In genomic region chr14:68938515-68939423, GRCh38 we compare ENCODE assay signal across 9 cellular contexts. TPM values are rescaled to one million over a fixed set of nuclear protein-coding genes. Genes with fewer than 3 reads are reported as not detected.
A peak's percentile ranks its signal among the peaks of the same experiment; 100 is the strongest.
DNase-seq lines count a peak whose midpoint lies in the region; ATAC-seq, FAIRE-seq and TF ChIP-seq lines count a peak whose summit lies in the region.
"Had no signal": no experiment of that assay in that cellular context is flagged by ENCODE, and none has a peak within 500 bp of the region (broad histone marks: within the 10 kb centered on the region; RNA-seq: fewer than 3 reads in every experiment).

No MANE protein-coding gene starts in this region.

- H3K36me3 Mint-ChIP-seq in MCF 10A (ENCODE audit: insufficient read depth, unreplicated experiment) = peaks cover 9% of the 10 kb centered on the region

- peak overlapping the region; percentile 80 for H3K4me2 ChIP-seq in HepG2 (ENCODE audit: low read depth, low read length)

- TF ChIP-seq POLR2A in HepG2 (IDR thresholded peaks at IDR 0.05; ENCODE audit: insufficient read depth in 1 of 2, low read depth in 2 of 2, low read length in 2 of 2) (peak in 1 of 2 experiments; percentile 48; a peak in 1 of 4 replicates), thyroid gland (IDR thresholded peaks at IDR 0.05) (no peak), GM12891 (IDR thresholded peaks at IDR 0.05; ENCODE audit: low read depth, low read length) (no peak)

- peaks cover 48% of the 10 kb centered on the region for H3K4me1 Mint-ChIP-seq in MCF 10A (ENCODE audit: insufficient read depth, unreplicated experiment)

- H3K27me3 Mint-ChIP-seq in MCF 10A (ENCODE audit: insufficient read depth, unreplicated experiment) = no peaks in the 10 kb centered on the region

- H3K4me3 ChIP-seq in HepG2 (replicated peaks in 1 of 3; ENCODE audit: insufficient read depth in 1 of 3, low read depth in 2 of 3, low read length in 3 of 3) = peak overlapping the region; percentile 16 to 64 (median 20)
- H3K4me3 ChIP-seq in thyroid gland (replicated peaks in 1 of 3) = no peak overlapping the region
- H3K4me3 ChIP-seq in SJCRH30 = no peak overlapping the region

- ATAC-seq in HepG2 (peak; percentile 86), GM18907 (IDR thresholded peaks at IDR 0.05; ENCODE audit: unreplicated experiment) (no peak)

- no peak for TF ChIP-seq RAD21 in HepG2 (CRISPR knock-in tag; IDR thresholded peaks at IDR 0.05)

- H3K9me3 ChIP-seq in HepG2 (ENCODE audit: low read length) (no peaks in the 10 kb centered on the region), thyroid gland (no peaks in the 10 kb centered on the region), SJCRH30 (replicated peaks) (no peaks in the 10 kb centered on the region)

- peak; percentile 100 for FAIRE-seq in HepG2 (lab: Jason Lieb, UNC)
- FAIRE-seq in GM12891 (lab: Jason Lieb, UNC) = no peak
- FAIRE-seq: A204.1 had no signal

- H3K36me3 ChIP-seq in HepG2 (replicated peaks in 1 of 2; ENCODE audit: control insufficient read depth in 1 of 2, insufficient read depth in 2 of 2, low read length in 2 of 2) (peaks cover 18 to 24% of the 10 kb centered on the region in 2 experiments; a peak in 4 of 5 replicates), thyroid gland (no peaks in the 10 kb centered on the region), SJCRH30 (peaks cover 5% of the 10 kb centered on the region)

- H3K27me3 ChIP-seq in HepG2 (ENCODE audit: control insufficient read depth in 1 of 2, insufficient read depth in 2 of 2, low read length in 2 of 2) (no peaks in the 10 kb centered on the region), thyroid gland (no peaks in the 10 kb centered on the region), SJCRH30 (no peaks in the 10 kb centered on the region)

- BruUV-seq in MCF 10A (replicated peaks; lab: Mats Ljungman, UMichigan) = no TSS peak
- BruUV-seq in HepG2 (replicated peaks; lab: Mats Ljungman, UMichigan) = TSS peak; percentile 92

- no peaks in the 10 kb centered on the region for H3K9me3 Mint-ChIP-seq in MCF 10A (ENCODE audit: unreplicated experiment)

- H3K4me1 ChIP-seq in HepG2 (ENCODE audit: insufficient read depth, low read length) (peaks cover 80% of the 10 kb centered on the region), thyroid gland (peaks cover 25 to 57% of the 10 kb centered on the region in 2 donors), SJCRH30 (peaks cover 47% of the 10 kb centered on the region)

- no peak overlapping the region for H2AFZ ChIP-seq in HepG2 (ENCODE audit: low read length)

- TF ChIP-seq EP300 in HepG2 (IDR thresholded peaks at IDR 0.05; ENCODE audit: low read depth in 2 of 2, low read length in 2 of 2) (peak in 1 of 2 experiments; percentile 77; a peak in 2 of 4 replicates), HepG2 (CRISPR knock-in tag; IDR thresholded peaks at IDR 0.05; ENCODE audit: borderline replicate concordance) (no peak; the same call in 1 of the 2 replicates)

- WGBS in HepG2 (ENCODE audit: low lambda C conversion rate) = 2% methylated on average over 7 of the region's 8 CpGs
- WGBS in thyroid gland, 2 donors = 60 to 65% methylated on average over 7 to 8 of the region's 8 CpGs

- peaks cover 23% of the 10 kb centered on the region; the same call in 1 of the 2 replicates for H4K20me1 ChIP-seq in HepG2 (ENCODE audit: insufficient read depth, low read length)

- H3K9ac ChIP-seq in HepG2 (ENCODE audit: insufficient read depth, low read depth, low read length) = peak overlapping the region; percentile 62

- peak overlapping the region; percentile 88 for H3K27ac Mint-ChIP-seq in MCF 10A (ENCODE audit: low read depth, unreplicated experiment)

- POLR2A ChIA-PET in MCF 10A (lab: Yijun Ruan, JAX) = interaction anchor here (1.0 to 5.3 kb wide), 8 partner anchors 9 to 41 kb away, joined by 3 to 40 read pairs (median 8); partner anchors contain the start of gene ACTN1
- POLR2A ChIA-PET in HepG2 (lab: Yijun Ruan, JAX) = interaction anchor here (1.0 to 3.2 kb wide), 9 partner anchors 14 to 50 kb away, joined by 3 to 31 read pairs (median 9); partner anchors contain the start of gene ACTN1

- in situ Hi-C loops in HepG2 (cut with HindIII; ENCODE audit: extremely low pct_ligation_motif_present, low pct_unique_long_range_greater_than_20kb) = no loop called here

- intact Hi-C loops in MCF 10A (cut with micrococcal nuclease) = no loop called here
- intact Hi-C loops in HepG2 (cut with micrococcal nuclease; ENCODE audit: unreplicated experiment) = loop anchor here (1.0 kb wide), 2 partner anchors 27 to 41 kb away; partner anchors contain the start of gene ACTN1
- intact Hi-C loops in thyroid gland (cut with DNase I) = no loop called here

- H3K79me2 ChIP-seq in HepG2 (ENCODE audit: insufficient read depth, low read length) = peaks cover 91% of the 10 kb centered on the region

- no peak for TF ChIP-seq CTCF in MCF 10A (IDR thresholded peaks at IDR 0.05; ENCODE audit: unreplicated experiment)
- TF ChIP-seq CTCF in HepG2 (CRISPR knock-in tag; IDR thresholded peaks at IDR 0.05) = no peak
- TF ChIP-seq CTCF in thyroid gland (IDR thresholded peaks at IDR 0.05) = no peak

- CTCF ChIA-PET in MCF 10A (lab: Yijun Ruan, JAX) (interaction anchor here (0.7 to 7.2 kb wide), 13 partner anchors 10 to 174 kb away, joined by 3 to 53 read pairs (median 3); no protein-coding TSS in a partner anchor), HepG2 (lab: Yijun Ruan, JAX; ENCODE audit: low intra/inter-chr PET ratio, low total read pairs) (interaction anchor here (1.2 kb wide), 1 partner anchor 40 kb away, joined by 3 read pairs; the partner anchor contains the start of gene ACTN1)

- H3K27ac ChIP-seq in HepG2 (ENCODE audit: extremely low read length, insufficient read depth, low read length) (peak overlapping the region; percentile 78), thyroid gland (peak overlapping the region; percentile 7 to 74 (median 70)), SJCRH30 (no peak overlapping the region)

- no peak overlapping the region for H3K4me3 Mint-ChIP-seq in MCF 10A (ENCODE audit: unreplicated experiment)

- peak; percentile 9 for DNase-seq in NCI-H510A treated with DMSO at 0.1 percent for 48 hours (lab: John Stamatoyannopoulos, UW)
- DNase-seq in NCI-H510A (lab: John Stamatoyannopoulos, UW) = no peak
- no peak for DNase-seq in MCF 10A (ENCODE audit: unreplicated experiment)
- DNase-seq in HepG2 (ENCODE audit: low spot score) = peak; percentile 96
- peak in 1 of 2 donors; percentile 22 for DNase-seq in thyroid gland
- DNase-seq in SJCRH30 = no peak
- DNase-seq in GM12891 (ENCODE audit: insufficient read length, low spot score) = no peak

TF ChIP-seq in HepG2, 621 proteins besides CTCF, POLR2A, EP300 and RAD21 (continues in another document):
- TF ChIP-seq, protein P1, sequence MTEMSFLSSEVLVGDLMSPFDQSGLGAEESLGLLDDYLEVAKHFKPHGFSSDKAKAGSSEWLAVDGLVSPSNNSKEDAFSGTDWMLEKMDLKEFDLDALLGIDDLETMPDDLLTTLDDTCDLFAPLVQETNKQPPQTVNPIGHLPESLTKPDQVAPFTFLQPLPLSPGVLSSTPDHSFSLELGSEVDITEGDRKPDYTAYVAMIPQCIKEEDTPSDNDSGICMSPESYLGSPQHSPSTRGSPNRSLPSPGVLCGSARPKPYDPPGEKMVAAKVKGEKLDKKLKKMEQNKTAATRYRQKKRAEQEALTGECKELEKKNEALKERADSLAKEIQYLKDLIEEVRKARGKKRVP (CRISPR knock-in tag; IDR thresholded peaks at IDR 0.05) = peak in 1 of 2 experiments; percentile 60; a peak in 1 of 4 replicates
- TF ChIP-seq MTF1 (CRISPR knock-in tag; IDR thresholded peaks at IDR 0.05) (no peak), KDM6A (CRISPR knock-in tag; IDR thresholded peaks at IDR 0.05; ENCODE audit: low read depth) (peak; percentile 68; the same call in 1 of the 2 replicates), ZNF430 (CRISPR knock-in tag; IDR thresholded peaks at IDR 0.05) (peak; percentile 41; the same call in 1 of the 2 replicates)

TF ChIP-seq in GM12891, 5 proteins besides CTCF, POLR2A, EP300 and RAD21:
- TF ChIP-seq PAX5 (IDR thresholded peaks at IDR 0.05; ENCODE audit: insufficient read depth, low read length, severe bottlenecking) (no peak), SPI1 (IDR thresholded peaks at IDR 0.05; ENCODE audit: low read depth, low read length) (no peak), POLR2AphosphoS5 (IDR thresholded peaks at IDR 0.05; ENCODE audit: low read depth, low read length) (no peak), TAF1 (IDR thresholded peaks at IDR 0.05; ENCODE audit: low read depth, low read length) (no peak)
TF ChIP-seq in GM12891: peak in this region for 0.

RNA-seq across cellular contexts. Expression of gene ACTN1, which starts 40.3 kb away (rescaled TPM):
- total RNA-seq in MCF 10A (2022) (239 and 312 TPM in 2 replicates), HepG2 (2016; rRNA removed; fragmentation: Illumina TruSeq; extraction: Trizol) (58.6 and 62.4 TPM in 2 replicates), thyroid gland (10 to 100 TPM; 48.1 to 90.4 (median 64.8) TPM)
- total RNA-seq in HepG2 (2016; cell fraction: cytosol; rRNA removed; fragmentation: Illumina TruSeq; extraction: Trizol; ENCODE audit: low read depth) = 9.6 and 10.7 TPM in 2 replicates
- 55.0 and 63.6 TPM in 2 replicates for total RNA-seq in HepG2 (2016; cell fraction: insoluble cytoplasmic fraction; rRNA removed; fragmentation: Illumina TruSeq; extraction: Trizol)
- 25.2 and 28.3 TPM in 2 replicates for total RNA-seq in HepG2 (2016; cell fraction: membrane; rRNA removed; fragmentation: Illumina TruSeq; extraction: Trizol)
- 62.9 and 75.6 TPM in 2 replicates for total RNA-seq in HepG2 (2016; cell fraction: nucleus; rRNA removed; fragmentation: Illumina TruSeq; extraction: Trizol)
- 152 and 162 TPM in 2 replicates for polyA plus RNA-seq in HepG2 (2011; rRNA removed)
- 97.7 and 136 TPM in 2 replicates for polyA plus RNA-seq in HepG2 (2011; cell fraction: cytosol; rRNA removed)
- 162 and 195 TPM in 2 replicates for polyA plus RNA-seq in HepG2 (2011; cell fraction: nucleus; rRNA removed)
- polyA plus RNA-seq in HepG2 (2012) = 109 and 118 TPM in 2 replicates
- 8.0 and 10.4 TPM in 2 replicates for polyA plus RNA-seq in HepG2 (2016; cell fraction: cytosol; fragmentation: Illumina TruSeq; extraction: Trizol; ENCODE audit: low read depth)
- polyA plus RNA-seq in HepG2 (2016; cell fraction: insoluble cytoplasmic fraction; fragmentation: Illumina TruSeq; extraction: Trizol; ENCODE audit: low read depth) = 67.9 and 88.1 TPM in 2 replicates
- polyA plus RNA-seq in HepG2 (2016; cell fraction: membrane; fragmentation: Illumina TruSeq; extraction: Trizol; ENCODE audit: low read depth) = 15.3 and 18.8 TPM in 2 replicates
- polyA plus RNA-seq in HepG2 (2016; cell fraction: nucleus; fragmentation: Illumina TruSeq; extraction: Trizol; ENCODE audit: insufficient read depth, low read depth) = 91.6 and 93.8 TPM in 2 replicates
- polyA minus RNA-seq in HepG2 (2011; rRNA and poly(A)+ RNA removed; ENCODE audit: low replicate concordance) = 144 and 214 TPM in 2 replicates
- polyA minus RNA-seq in HepG2 (2011; cell fraction: cytosol; rRNA and poly(A)+ RNA removed) = 167 and 168 TPM in 2 replicates
- polyA minus RNA-seq in HepG2 (2011; cell fraction: nucleus; rRNA and poly(A)+ RNA removed) = 119 and 126 TPM in 2 replicates
- total RNA-seq in SJCRH30 (2014; rRNA removed; shearing (Covaris generic)) = 101 and 104 TPM in 2 replicates
- polyA plus RNA-seq in GM12891 (2012; ENCODE audit: low read depth, missing spikeins) = 1.3 TPM

Comparison
In these comparisons a context has a peak if more than half of its experiments do, and no peak if none do; other contexts are left out.
1. DNase-seq: peak in NCI-H510A treated with DMSO at 0.1 percent for 48 hours (single experiment) and HepG2 (single experiment); none in NCI-H510A (single experiment), MCF 10A (single experiment), SJCRH30 (0 of 2) and GM12891 (single experiment).
2. H3K4me3 ChIP-seq: peak in HepG2 (3 of 3); none in thyroid gland (0 of 3) and SJCRH30 (single experiment).